ENCODE assay signal across 8 cellular contexts in genomic region chr1:2228684-2229031, GRCh38. TPM values are rescaled to one million over a fixed set of nuclear protein-coding genes. Genes with fewer than 3 reads are reported as not detected.
DNase-seq lines count a peak whose midpoint lies in the region; ATAC-seq and TF ChIP-seq lines count a peak whose summit lies in the region.

No MANE protein-coding gene starts in this region.

- no peak for ATAC-seq in activated naive CD8-positive, alpha-beta T cell treated with anti-CD3 and anti-CD28 coated beads, Interleukin-2, amount 10 ng/mL, durations not matched to agents 7 days and 5 days (ENCODE audit: low read depth)
- ATAC-seq in sciatic nerve: no peak

- H3K27me3 Mint-ChIP-seq in activated naive CD8-positive, alpha-beta T cell treated with anti-CD3 and anti-CD28 coated beads, Interleukin-2, amount 10 ng/mL, durations not matched to agents 7 days and 5 days: peaks cover 10% of the 10 kb centered on the region

- H3K9me3 ChIP-seq in iPS-18a (ENCODE audit: control insufficient read depth, low read depth, low read length): no peaks in the 10 kb centered on the region
- H3K9me3 ChIP-seq in stomach: no peaks in the 10 kb centered on the region

- H3K27ac ChIP-seq in iPS-18a (ENCODE audit: low read length): no peak overlapping the region
- peak overlapping the region; percentile 81 to 92 (median 87) for H3K27ac ChIP-seq in stomach

- H3K4me3 ChIP-seq in iPS-18a (ENCODE audit: low read length) (peak overlapping the region; percentile 76), stomach (peak overlapping the region; percentile 60 to 71 (median 68))

- H3K36me3 ChIP-seq in iPS-18a (ENCODE audit: control insufficient read depth, low read depth, low read length) (no peaks in the 10 kb centered on the region), stomach (no peaks in the 10 kb centered on the region)

- no peaks in the 10 kb centered on the region for H3K9me3 Mint-ChIP-seq in activated naive CD8-positive, alpha-beta T cell treated with anti-CD3 and anti-CD28 coated beads, Interleukin-2, amount 10 ng/mL, durations not matched to agents 7 days and 5 days

- H3K4me1 ChIP-seq in iPS-18a (ENCODE audit: control insufficient read depth, low read depth, low read length): peaks cover 10% of the 10 kb centered on the region
- H3K4me1 ChIP-seq in stomach: peaks cover 49 to 57% (median 53%) of the 10 kb centered on the region in 4 donors

- TF ChIP-seq CTCF in stomach (IDR thresholded peaks at IDR 0.05): no peak

- H3K27ac Mint-ChIP-seq in activated naive CD8-positive, alpha-beta T cell treated with anti-CD3 and anti-CD28 coated beads, Interleukin-2, amount 10 ng/mL, durations not matched to agents 7 days and 5 days: peak overlapping the region; percentile 95

- peak overlapping the region; percentile 94 for H3K4me3 Mint-ChIP-seq in activated naive CD8-positive, alpha-beta T cell treated with anti-CD3 and anti-CD28 coated beads, Interleukin-2, amount 10 ng/mL, durations not matched to agents 7 days and 5 days

- peak overlapping the region; percentile 43 for H3K9ac ChIP-seq in iPS-18a (ENCODE audit: low read length)

- H3K27me3 ChIP-seq in iPS-18a (ENCODE audit: control insufficient read depth, insufficient read depth, low read length): no peaks in the 10 kb centered on the region
- H3K27me3 ChIP-seq in stomach: peaks cover 0 to 4% (median 0%) of the 10 kb centered on the region in 3 donors

- WGBS in stomach, 5 donors: 0 to 2% (median 0%) methylated on average over 16 to 49 of the region's 53 CpGs

- H3K36me3 Mint-ChIP-seq in activated naive CD8-positive, alpha-beta T cell treated with anti-CD3 and anti-CD28 coated beads, Interleukin-2, amount 10 ng/mL, durations not matched to agents 7 days and 5 days: peaks cover 3% of the 10 kb centered on the region

- H3K4me1 Mint-ChIP-seq in activated naive CD8-positive, alpha-beta T cell treated with anti-CD3 and anti-CD28 coated beads, Interleukin-2, amount 10 ng/mL, durations not matched to agents 7 days and 5 days: peaks cover 24% of the 10 kb centered on the region

- peak; percentile 51 for DNase-seq in stimulated activated CD4-positive, alpha-beta T cell treated with anti-CD3 and anti-CD28 coated beads, Interleukin-15, amount 100 ng/mL, for 24 hours
- DNase-seq in stimulated activated CD4-positive, alpha-beta T cell treated with anti-CD3 and anti-CD28 coated beads, Interleukin-4, amount 100 ng/mL, for 1 hour: no peak
- no peak for DNase-seq in activated naive CD8-positive, alpha-beta T cell treated with anti-CD3 and anti-CD28 coated beads, Interleukin-2, amount 10 ng/mL, durations not matched to agents 7 days and 5 days
- DNase-seq in stomach: peak; percentile 53
- DNase-seq in NOMO-1 treated with dmso at 0.1 percent for 144 hours (lab: John Stamatoyannopoulos, UW; ENCODE audit: unreplicated experiment): no peak
- no peak for DNase-seq in sciatic nerve (ENCODE audit: low spot score)
- no peak for DNase-seq in islet precursor cell

- TF ChIP-seq EP300 in stomach (IDR thresholded peaks at IDR 0.05): no peak

- POLR2A ChIA-PET in activated naive CD8-positive, alpha-beta T cell treated with anti-CD3 and anti-CD28 coated beads, Interleukin-2, amount 10 ng/mL, durations not matched to agents 7 days and 5 days (lab: Charles Lee): interaction anchor here (0.9 to 4.4 kb wide), 15 partner anchors 16 to 357 kb away, joined by 3 to 34 read pairs (median 5); partner anchors contain the start of genes FAAP20, MORN1 and RER1

- intact Hi-C loops in stomach (cut with DNase I; ENCODE audit: low total_unique reads) (no loop called here), sciatic nerve (cut with DNase I) (no loop called here)

- no peak for TF ChIP-seq POLR2A in stomach (IDR thresholded peaks at IDR 0.05)

RNA-seq across cellular contexts. Expression of gene SKI, which starts 0.5 kb away (rescaled TPM):
- 10 to 100 TPM; 59.3 to 71.6 TPM for total RNA-seq in activated naive CD8-positive, alpha-beta T cell treated with anti-CD3 and anti-CD28 coated beads, Interleukin-2, amount 10 ng/mL, durations not matched to agents 7 days and 5 days
- 10 to 100 TPM; 18.7 to 84.0 (median 32.7) TPM for total RNA-seq in stomach
- polyA plus RNA-seq in stomach: 10 to 100 TPM in 2 of 3 donors, 1 to 10 TPM in 1; 7.4 to 14.8 (median 13.9) TPM
- total RNA-seq in sciatic nerve: 108 TPM

RNA-seq across cellular contexts. Expression of gene FAAP20, which starts 34.1 kb away (rescaled TPM):
- 10 to 100 TPM; 59.0 to 61.0 TPM for total RNA-seq in activated naive CD8-positive, alpha-beta T cell treated with anti-CD3 and anti-CD28 coated beads, Interleukin-2, amount 10 ng/mL, durations not matched to agents 7 days and 5 days
- total RNA-seq in stomach: 100 to 1,000 TPM in 1 of 5 donors, 10 to 100 TPM in 3, 1 to 10 TPM in 1; 8.2 to 170 (median 25.8) TPM
- 100 to 1,000 TPM in 2 of 3 donors, 10 to 100 TPM in 1; 91.3 to 120 (median 101) TPM for polyA plus RNA-seq in stomach
- total RNA-seq in sciatic nerve: 43.0 TPM

Comparison
In these comparisons a context has a peak if more than half of its experiments do, and no peak if none do; other contexts are left out.
1. DNase-seq: peak in stimulated activated CD4-positive, alpha-beta T cell treated with anti-CD3 and anti-CD28 coated beads, Interleukin-15, amount 100 ng/mL, for 24 hours (single experiment) and stomach (single experiment); none in stimulated activated CD4-positive, alpha-beta T cell treated with anti-CD3 and anti-CD28 coated beads, Interleukin-4, amount 100 ng/mL, for 1 hour (single experiment), activated naive CD8-positive, alpha-beta T cell treated with anti-CD3 and anti-CD28 coated beads, Interleukin-2, amount 10 ng/mL, durations not matched to agents 7 days and 5 days (single experiment), NOMO-1 treated with dmso at 0.1 percent for 144 hours (single experiment), sciatic nerve (single experiment) and islet precursor cell (single experiment).